ENCODE assay signal across 11 cellular contexts in genomic region chr10:104518891-104519290, GRCh38.
"Had no signal": no experiment of that assay in that cellular context is flagged by ENCODE, and none has a peak within 500 bp of the region (broad histone marks: within the 10 kb centered on the region; RNA-seq: fewer than 3 reads in every experiment).

No MANE protein-coding gene starts in this region.

- H3K4me3 ChIP-seq: GM23248, GM23338, HAP-1 had no signal

- H2AFZ ChIP-seq: GM23248, GM23338 had no signal

- H3K4me2 ChIP-seq: GM23338 had no signal

- H3K27ac Mint-ChIP-seq: GM23338, H9, HFFc6 had no signal

- H3K4me1 ChIP-seq: HAP-1 had no signal

- H3K9me3 Mint-ChIP-seq: GM23338, H9, HFFc6 had no signal

- H3K4me3 Mint-ChIP-seq: GM23338, H9, HFFc6 had no signal

- H3K27ac ChIP-seq: GM23248 had no signal

- FAIRE-seq: H1, H54 had no signal

- H3K9me3 ChIP-seq: HAP-1 had no signal

- H3K9ac ChIP-seq: GM23248 had no signal

- DNase-seq: GM23248, GOT3, H7, H9, HCEC 1CT, HFFc6 had no signal

- ATAC-seq: GM23338, HCT116 had no signal

- H3K36me3 ChIP-seq: HAP-1 had no signal
